Comparison of ENCODE assay signal across 14 cellular contexts in genomic region chr14:22485178-22485577, GRCh38.
A peak's percentile ranks its signal among the peaks of the same experiment; 100 is the strongest.
DNase-seq lines count a peak whose midpoint lies in the region; ATAC-seq and TF ChIP-seq lines count a peak whose summit lies in the region.
"Had no signal": no experiment of that assay in that cellular context is flagged by ENCODE, and none has a peak within 500 bp of the region (broad histone marks: within the 10 kb centered on the region; RNA-seq: fewer than 3 reads in every experiment).

No MANE protein-coding gene starts in this region.

- no peak overlapping the region for H3K27ac ChIP-seq in CD4-positive, alpha-beta T cell (ENCODE audit: low read depth, low read length)
- no peak overlapping the region for H3K27ac ChIP-seq in upper lobe of right lung

- H3K27ac Mint-ChIP-seq in CD4-positive, alpha-beta T cell: peak overlapping the region; percentile 93
- peak overlapping the region; percentile 98 for H3K27ac Mint-ChIP-seq in activated CD4-positive, alpha-beta memory T cell treated with anti-CD3 and anti-CD28 coated beads for 36 hours
- H3K27ac Mint-ChIP-seq: WTC11 had no signal

- H3K4me3 ChIP-seq in upper lobe of right lung: no peak overlapping the region
- H3K4me3 ChIP-seq: mucosa of descending colon had no signal

- intact Hi-C loops in CD4-positive, alpha-beta T cell (cut with DNase I, micrococcal nuclease): no loop called here
- intact Hi-C loops in activated CD4-positive, alpha-beta memory T cell treated with anti-CD3 and anti-CD28 coated beads for 36 hours (cut with micrococcal nuclease): no loop called here
- intact Hi-C loops in upper lobe of right lung (cut with DNase I): no loop called here

- CTCF ChIA-PET in CD4-positive, alpha-beta T cell (lab: Charles Lee): no interaction called here
- CTCF ChIA-PET in activated CD4-positive, alpha-beta memory T cell treated with anti-CD3 and anti-CD28 coated beads for 36 hours (lab: Charles Lee): no interaction called here

- peak; percentile 14 for DNase-seq in AG08395 (ENCODE audit: low spot score)
- no peak for DNase-seq in CD4-positive, alpha-beta T cell
- no peak for DNase-seq in activated CD4-positive, alpha-beta memory T cell treated with anti-CD3 and anti-CD28 coated beads for 36 hours
- peak; percentile 18 for DNase-seq in kidney tubule cell (ENCODE audit: low spot score)
- no peak for DNase-seq in NCI-H345 treated with DMSO at 0.1 percent for 48 hours (lab: John Stamatoyannopoulos, UW; ENCODE audit: unreplicated experiment)
- DNase-seq in upper lobe of right lung: no peak
- DNase-seq: dermis blood vessel endothelial cell, mucosa of descending colon, NCI-H1092, NCI-H510A treated with DMSO at 0.1 percent for 48 hours, SIG-M5 had no signal

- H3K9me3 Mint-ChIP-seq in CD4-positive, alpha-beta T cell: no peaks in the 10 kb centered on the region
- no peaks in the 10 kb centered on the region for H3K9me3 Mint-ChIP-seq in activated CD4-positive, alpha-beta memory T cell treated with anti-CD3 and anti-CD28 coated beads for 36 hours
- H3K9me3 Mint-ChIP-seq: WTC11 had no signal

- no peaks in the 10 kb centered on the region for H3K27me3 ChIP-seq in CD4-positive, alpha-beta T cell (ENCODE audit: control insufficient read depth, insufficient read depth, low read length)
- no peaks in the 10 kb centered on the region for H3K27me3 ChIP-seq in upper lobe of right lung

- POLR2A ChIA-PET in CD4-positive, alpha-beta T cell (lab: Charles Lee): interaction anchor here (1.0 to 2.8 kb wide), 3 partner anchors 8 to 70 kb away, joined by 3 to 11 read pairs (median 4); no protein-coding TSS in a partner anchor
- POLR2A ChIA-PET in activated CD4-positive, alpha-beta memory T cell treated with anti-CD3 and anti-CD28 coated beads for 36 hours (lab: Charles Lee): interaction anchor here (1.1 to 29.3 kb wide), 3 partner anchors 24 to 444 kb away, joined by 3 to 639 read pairs (median 4); no protein-coding TSS in a partner anchor

- no peaks in the 10 kb centered on the region for H3K4me1 ChIP-seq in upper lobe of right lung

- no peaks in the 10 kb centered on the region for H3K36me3 ChIP-seq in upper lobe of right lung

- no peak for ATAC-seq in CD4-positive, alpha-beta T cell (ENCODE audit: poor library complexity)
- no peak for ATAC-seq in HG02852 (IDR thresholded peaks at IDR 0.05; ENCODE audit: unreplicated experiment)
- no peak for ATAC-seq in upper lobe of right lung
- ATAC-seq in HG02973 (IDR thresholded peaks at IDR 0.05; ENCODE audit: unreplicated experiment): no peak
- ATAC-seq: mucosa of descending colon, WTC11 had no signal

- H3K9me3 ChIP-seq in CD4-positive, alpha-beta T cell (ENCODE audit: control insufficient read depth, low read length): no peaks in the 10 kb centered on the region
- no peaks in the 10 kb centered on the region for H3K9me3 ChIP-seq in upper lobe of right lung
- H3K9me3 ChIP-seq: mucosa of descending colon had no signal

- H3K4me1 Mint-ChIP-seq in CD4-positive, alpha-beta T cell (ENCODE audit: low read depth): peaks cover 16% of the 10 kb centered on the region
- no peaks in the 10 kb centered on the region for H3K4me1 Mint-ChIP-seq in activated CD4-positive, alpha-beta memory T cell treated with anti-CD3 and anti-CD28 coated beads for 36 hours (ENCODE audit: low read depth)

- TF ChIP-seq CTCF in CD4-positive, alpha-beta T cell (IDR thresholded peaks at IDR 0.05): no peak
- no peak for TF ChIP-seq CTCF in upper lobe of right lung (IDR thresholded peaks at IDR 0.05)

- H3K36me3 Mint-ChIP-seq in CD4-positive, alpha-beta T cell (ENCODE audit: low read depth): peaks cover 56% of the 10 kb centered on the region
- H3K36me3 Mint-ChIP-seq in activated CD4-positive, alpha-beta memory T cell treated with anti-CD3 and anti-CD28 coated beads for 36 hours: peaks cover 60% of the 10 kb centered on the region
- H3K36me3 Mint-ChIP-seq: WTC11 had no signal

- H3K4me3 Mint-ChIP-seq in CD4-positive, alpha-beta T cell: peak overlapping the region; percentile 88
- peak overlapping the region; percentile 87 for H3K4me3 Mint-ChIP-seq in activated CD4-positive, alpha-beta memory T cell treated with anti-CD3 and anti-CD28 coated beads for 36 hours
- H3K4me3 Mint-ChIP-seq: WTC11 had no signal

- no peaks in the 10 kb centered on the region for H3K27me3 Mint-ChIP-seq in CD4-positive, alpha-beta T cell
- H3K27me3 Mint-ChIP-seq in activated CD4-positive, alpha-beta memory T cell treated with anti-CD3 and anti-CD28 coated beads for 36 hours: no peaks in the 10 kb centered on the region

Comparison
In these comparisons a context has a peak if more than half of its experiments do, and no peak if none do; other contexts are left out.
1. DNase-seq: peak in AG08395 (single experiment) and kidney tubule cell (single experiment); none in CD4-positive, alpha-beta T cell (0 of 10), activated CD4-positive, alpha-beta memory T cell treated with anti-CD3 and anti-CD28 coated beads for 36 hours (single experiment), NCI-H345 treated with DMSO at 0.1 percent for 48 hours (single experiment) and upper lobe of right lung (single experiment).